In the genomic region with DNA sequence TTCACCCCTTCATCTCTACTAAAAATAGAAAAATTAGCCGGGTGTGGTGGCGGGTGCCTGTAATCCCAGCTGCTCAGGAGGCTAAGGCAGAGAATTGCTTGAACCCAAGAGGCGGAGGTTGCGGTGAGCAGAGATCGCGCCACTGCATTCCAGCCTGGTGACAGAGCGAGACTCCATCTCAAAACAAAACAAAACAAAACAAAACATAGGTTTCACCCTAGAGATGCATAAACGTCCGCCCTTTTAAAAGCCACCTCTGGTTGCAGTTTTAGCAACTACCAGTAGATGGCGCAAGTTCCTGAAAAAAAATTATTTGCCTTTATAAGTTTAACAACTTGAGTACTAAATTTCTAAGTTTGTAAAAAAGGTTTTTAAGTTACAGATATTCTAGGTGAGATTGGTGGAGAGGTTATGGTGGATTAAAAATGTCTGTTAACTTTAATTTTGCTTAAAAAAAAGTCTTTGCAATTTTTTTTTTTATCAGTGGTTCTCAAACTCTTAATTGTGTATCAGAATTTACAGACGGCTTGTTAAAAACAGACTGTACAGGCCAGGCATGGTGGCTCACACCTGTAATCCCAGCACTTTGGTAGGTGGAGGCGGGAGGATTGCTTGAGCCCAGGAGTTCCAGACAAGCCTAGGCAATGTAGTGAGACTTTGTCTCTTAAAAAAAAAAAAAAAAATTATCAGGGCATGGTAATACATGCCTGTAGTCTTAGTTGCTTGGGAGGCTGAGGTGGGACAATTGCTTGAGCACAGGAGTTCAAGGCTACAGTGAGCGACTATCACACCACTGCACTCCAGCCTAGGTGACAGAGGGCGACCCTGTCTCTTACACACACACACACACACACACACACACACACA, we compare ENCODE assay signal across 8 cellular contexts. TPM values are rescaled to one million over a fixed set of nuclear protein-coding genes. Genes with fewer than 3 reads are reported as not detected.
DNase-seq lines count a peak whose midpoint lies in the region; ATAC-seq, FAIRE-seq and TF ChIP-seq lines count a peak whose summit lies in the region.

No MANE protein-coding gene starts in this region.

- H3K4me3 ChIP-seq in PC-3 (ENCODE audit: low read length): no peak overlapping the region

- no peak overlapping the region for H3K4me3 Mint-ChIP-seq in Calu3 (ENCODE audit: low read depth, unreplicated experiment)

- H3K9me3 Mint-ChIP-seq in Calu3 (ENCODE audit: low read depth, unreplicated experiment): no peaks in the 10 kb centered on the region

- H3K36me3 Mint-ChIP-seq in Calu3 (ENCODE audit: insufficient read depth, unreplicated experiment): peaks cover 19% of the 10 kb centered on the region

- peaks cover 8% of the 10 kb centered on the region for H3K4me1 Mint-ChIP-seq in Calu3 (ENCODE audit: low read depth, unreplicated experiment)

- peak; percentile 24 for DNase-seq in Calu3
- DNase-seq in PC-3: peak; percentile 71
- DNase-seq in activated effector memory CD4-positive, alpha-beta T cell treated with Interleukin-2 at 50 U/mL for 16 hours: peak; percentile 31
- DNase-seq in frontal cortex (ENCODE audit: low spot score in 2 of 2): peak in 1 of 2 donors; percentile 24
- DNase-seq in pulmonary artery endothelial cell (ENCODE audit: low read depth, low spot score): peak; percentile 36
- no peak for DNase-seq in mesenteric fat pad (ENCODE audit: low spot score)

- H3K27ac Mint-ChIP-seq in Calu3 (ENCODE audit: unreplicated experiment): no peak overlapping the region

- no peak overlapping the region; the same call in 1 of the 2 replicates for H3K27ac ChIP-seq in PC-3 (ENCODE audit: low read length)

- H3K9me2 ChIP-seq in PC-3 (replicated peaks; ENCODE audit: low read length): no peaks in the 10 kb centered on the region

- 0 out of 2 replicates have a peak, but pooled peaks cover 4% of the 10 kb centered on the region for H3K79me2 ChIP-seq in PC-3 (ENCODE audit: low read length)

- H3K9me3 ChIP-seq in PC-3 (ENCODE audit: low read length): no peaks in the 10 kb centered on the region

- H4K20me1 ChIP-seq in PC-3 (ENCODE audit: low read length): no peaks in the 10 kb centered on the region

- no peaks in the 10 kb centered on the region for H3F3A ChIP-seq in PC-3 (ENCODE audit: low read length, unreplicated experiment)

- H3K4me1 ChIP-seq in PC-3 (ENCODE audit: insufficient read depth, low read length): peaks cover 24% of the 10 kb centered on the region

- no peak overlapping the region for H3K9ac ChIP-seq in PC-3 (ENCODE audit: low read length)

- intact Hi-C loops in Calu3 (cut with micrococcal nuclease; ENCODE audit: unreplicated experiment): no loop called here
- intact Hi-C loops in PC-3 (cut with micrococcal nuclease): no loop called here

- FAIRE-seq in frontal cortex (lab: Jason Lieb, UNC): peak; percentile 88

- H3K4me2 ChIP-seq in PC-3 (ENCODE audit: low read length): no peak overlapping the region

- BruUV-seq in Calu3 (replicated peaks; lab: Mats Ljungman, UMichigan) (no TSS peak), PC-3 (replicated peaks; lab: Mats Ljungman, UMichigan) (no TSS peak)

- CTCF ChIA-PET in Calu3 (lab: Charles Lee) (no interaction called here), PC-3 (lab: Charles Lee) (no interaction called here)

- H3K36me3 ChIP-seq in PC-3 (ENCODE audit: low read depth, low read length): peaks cover 11% of the 10 kb centered on the region; the same call in 1 of the 2 replicates

- ATAC-seq in HG02759 (IDR thresholded peaks at IDR 0.05; ENCODE audit: unreplicated experiment): peak; percentile 60
- no peak; the same call in none of the 2 replicates for ATAC-seq in PC-3
- ATAC-seq in GM21529 (IDR thresholded peaks at IDR 0.05; ENCODE audit: unreplicated experiment): no peak

- no peaks in the 10 kb centered on the region for H3K27me3 ChIP-seq in PC-3 (ENCODE audit: low read length)

- H2AFZ ChIP-seq in PC-3 (ENCODE audit: low read length): no peak overlapping the region

- no peaks in the 10 kb centered on the region for H3K27me3 Mint-ChIP-seq in Calu3 (ENCODE audit: unreplicated experiment)

- POLR2A ChIA-PET in PC-3 (lab: Charles Lee; ENCODE audit: unreplicated experiment): no interaction called here

- no peak for TF ChIP-seq CTCF in Calu3 (IDR thresholded peaks at IDR 0.05; ENCODE audit: unreplicated experiment)
- TF ChIP-seq CTCF in PC-3 (conservative IDR thresholded peaks at IDR 0.05; ENCODE audit: low read depth, low read length): peak; percentile 73

RNA-seq across cellular contexts. Expression of a gene that starts 42.1 kb away (rescaled TPM):
- total RNA-seq in Calu3 (2022): 23.7 and 27.0 TPM in 2 replicates
- total RNA-seq in PC-3 (2014; rRNA removed): 9.8 and 11.3 TPM in 2 replicates
- total RNA-seq in frontal cortex: 61.1 TPM
- total RNA-seq in pulmonary artery endothelial cell: 6.2 and 9.6 TPM in 2 replicates
- 12.8 TPM for total RNA-seq in mesenteric fat pad
